ENCODE assay signal across 15 cellular contexts in the genomic region with DNA sequence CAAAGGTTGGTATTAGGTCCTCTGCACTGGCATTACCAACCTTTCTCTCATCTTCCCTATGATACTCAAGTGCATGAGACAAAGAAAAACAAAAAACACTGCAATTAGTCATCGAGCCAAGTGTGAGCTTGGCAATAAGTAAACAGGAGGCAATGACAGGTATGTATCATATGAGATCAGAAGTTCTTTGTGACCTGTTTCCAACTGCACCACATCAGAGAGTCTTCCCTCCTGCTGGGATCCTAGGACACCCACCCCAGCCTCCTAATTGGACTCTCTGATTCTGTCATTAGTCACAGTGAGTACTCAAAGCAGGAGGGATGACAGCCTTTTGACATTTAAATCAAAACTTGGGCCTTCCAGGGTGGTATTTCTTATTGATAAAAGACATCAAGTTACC. TPM values are rescaled to one million over a fixed set of nuclear protein-coding genes. Genes with fewer than 3 reads are reported as not detected.
DNase-seq lines count a peak whose midpoint lies in the region; ATAC-seq and FAIRE-seq lines count a peak whose summit lies in the region.
"Had no signal": no experiment of that assay in that cellular context is flagged by ENCODE, and none has a peak within 500 bp of the region (broad histone marks: within the 10 kb centered on the region; RNA-seq: fewer than 3 reads in every experiment).

No MANE protein-coding gene starts in this region.

- CTCF ChIA-PET in activated naive CD4-positive, alpha-beta T cell treated with anti-CD3 and anti-CD28 coated beads for 36 hours (lab: Charles Lee): interaction anchor here (1.0 to 1.6 kb wide), 2 partner anchors 17 to 63 kb away, joined by 6 to 7 read pairs; no protein-coding TSS in a partner anchor
- CTCF ChIA-PET in activated CD8-positive, alpha-beta T cell treated with anti-CD3 and anti-CD28 coated beads, Interleukin-2, amount 10 ng/mL, durations not matched to agents 7 days and 5 days (lab: Charles Lee): interaction anchor here (1.8 kb wide), 1 partner anchor 34 kb away, joined by 4 read pairs; no protein-coding TSS in a partner anchor

- peak overlapping the region; percentile 87 for H3K27ac Mint-ChIP-seq in activated naive CD4-positive, alpha-beta T cell treated with anti-CD3 and anti-CD28 coated beads for 36 hours
- no peak overlapping the region for H3K27ac Mint-ChIP-seq in activated CD8-positive, alpha-beta T cell treated with anti-CD3 and anti-CD28 coated beads, Interleukin-2, amount 10 ng/mL, durations not matched to agents 7 days and 5 days
- peak overlapping the region; percentile 43 to 75 for H3K27ac Mint-ChIP-seq in stimulated activated naive CD8-positive, alpha-beta T cell treated with anti-CD3 and anti-CD28 coated beads, Interleukin-15, amount 100 ng/mL, for 72 hours
- H3K27ac Mint-ChIP-seq: HFFc6, neural progenitor cell had no signal

- no peak overlapping the region for H3K4me3 Mint-ChIP-seq in activated naive CD4-positive, alpha-beta T cell treated with anti-CD3 and anti-CD28 coated beads for 36 hours
- H3K4me3 Mint-ChIP-seq in activated CD8-positive, alpha-beta T cell treated with anti-CD3 and anti-CD28 coated beads, Interleukin-2, amount 10 ng/mL, durations not matched to agents 7 days and 5 days: no peak overlapping the region
- H3K4me3 Mint-ChIP-seq in stimulated activated naive CD8-positive, alpha-beta T cell treated with anti-CD3 and anti-CD28 coated beads, Interleukin-15, amount 100 ng/mL, for 72 hours: peak overlapping the region; percentile 2 to 36
- H3K4me3 Mint-ChIP-seq: HFFc6, neural progenitor cell had no signal

- intact Hi-C loops in activated naive CD4-positive, alpha-beta T cell treated with anti-CD3 and anti-CD28 coated beads for 36 hours (cut with micrococcal nuclease): loop anchor here (1.0 kb wide), 5 partner anchors 9 to 106 kb away; a partner anchor contains a TSS

- no peaks in the 10 kb centered on the region for H3K27me3 Mint-ChIP-seq in activated naive CD4-positive, alpha-beta T cell treated with anti-CD3 and anti-CD28 coated beads for 36 hours (ENCODE audit: low read depth)
- no peaks in the 10 kb centered on the region for H3K27me3 Mint-ChIP-seq in activated CD8-positive, alpha-beta T cell treated with anti-CD3 and anti-CD28 coated beads, Interleukin-2, amount 10 ng/mL, durations not matched to agents 7 days and 5 days (ENCODE audit: low read depth)
- no peaks in the 10 kb centered on the region for H3K27me3 Mint-ChIP-seq in stimulated activated naive CD8-positive, alpha-beta T cell treated with anti-CD3 and anti-CD28 coated beads, Interleukin-15, amount 100 ng/mL, for 72 hours

- H3K4me1 Mint-ChIP-seq in activated naive CD4-positive, alpha-beta T cell treated with anti-CD3 and anti-CD28 coated beads for 36 hours (ENCODE audit: low read depth): peaks cover 46% of the 10 kb centered on the region
- peaks cover 40% of the 10 kb centered on the region for H3K4me1 Mint-ChIP-seq in activated CD8-positive, alpha-beta T cell treated with anti-CD3 and anti-CD28 coated beads, Interleukin-2, amount 10 ng/mL, durations not matched to agents 7 days and 5 days (ENCODE audit: low read depth)
- H3K4me1 Mint-ChIP-seq in stimulated activated naive CD8-positive, alpha-beta T cell treated with anti-CD3 and anti-CD28 coated beads, Interleukin-15, amount 100 ng/mL, for 72 hours: peaks cover 19% of the 10 kb centered on the region
- H3K4me1 Mint-ChIP-seq: neural progenitor cell had no signal

- no peak for ATAC-seq in activated CD8-positive, alpha-beta T cell treated with anti-CD3 and anti-CD28 coated beads, Interleukin-2, amount 10 ng/mL, durations not matched to agents 7 days and 5 days
- ATAC-seq in esophagus mucosa: peak; percentile 65
- peak; percentile 92 for ATAC-seq in stimulated activated naive CD8-positive, alpha-beta T cell treated with anti-CD3 and anti-CD28 coated beads, Interleukin-15, amount 100 ng/mL, for 72 hours
- ATAC-seq: right cardiac atrium had no signal

- peak; percentile 88 for DNase-seq in activated naive CD4-positive, alpha-beta T cell treated with anti-CD3 and anti-CD28 coated beads for 36 hours
- DNase-seq in activated naive CD4-positive, alpha-beta T cell (lab: John Stamatoyannopoulos, UW): no peak
- peak; percentile 18 for DNase-seq in activated CD8-positive, alpha-beta T cell treated with anti-CD3 and anti-CD28 coated beads, Interleukin-2, amount 10 ng/mL, durations not matched to agents 7 days and 5 days
- DNase-seq in stimulated activated naive CD8-positive, alpha-beta T cell treated with anti-CD3 and anti-CD28 coated beads, Interleukin-15, amount 100 ng/mL, for 72 hours: peak; percentile 48 to 76
- DNase-seq in urothelium cell line (ENCODE audit: low spot score) (no peak), DMS79 (lab: John Stamatoyannopoulos, UW) (no peak), NCI-H446 (lab: John Stamatoyannopoulos, UW) (no peak)
- DNase-seq: HFFc6, NCI-H1092, NCI-H774, Peyer's patch, right cardiac atrium, uterus had no signal

- POLR2A ChIA-PET in activated CD8-positive, alpha-beta T cell treated with anti-CD3 and anti-CD28 coated beads, Interleukin-2, amount 10 ng/mL, durations not matched to agents 7 days and 5 days (lab: Charles Lee): no interaction called here

- no peak for FAIRE-seq in urothelium cell line (lab: Jason Lieb, UNC)

- no peaks in the 10 kb centered on the region for H3K9me3 Mint-ChIP-seq in activated naive CD4-positive, alpha-beta T cell treated with anti-CD3 and anti-CD28 coated beads for 36 hours
- no peaks in the 10 kb centered on the region for H3K9me3 Mint-ChIP-seq in activated CD8-positive, alpha-beta T cell treated with anti-CD3 and anti-CD28 coated beads, Interleukin-2, amount 10 ng/mL, durations not matched to agents 7 days and 5 days (ENCODE audit: insufficient read depth)
- H3K9me3 Mint-ChIP-seq in stimulated activated naive CD8-positive, alpha-beta T cell treated with anti-CD3 and anti-CD28 coated beads, Interleukin-15, amount 100 ng/mL, for 72 hours: no peaks in the 10 kb centered on the region
- H3K9me3 Mint-ChIP-seq: HFFc6, neural progenitor cell had no signal

- peaks cover 49% of the 10 kb centered on the region for H3K36me3 Mint-ChIP-seq in activated naive CD4-positive, alpha-beta T cell treated with anti-CD3 and anti-CD28 coated beads for 36 hours (ENCODE audit: low read depth)
- H3K36me3 Mint-ChIP-seq in activated CD8-positive, alpha-beta T cell treated with anti-CD3 and anti-CD28 coated beads, Interleukin-2, amount 10 ng/mL, durations not matched to agents 7 days and 5 days (ENCODE audit: low read depth): peaks cover 71% of the 10 kb centered on the region
- H3K36me3 Mint-ChIP-seq: neural progenitor cell had no signal

RNA-seq across cellular contexts. Expression of a gene that starts 7.8 kb away (rescaled TPM):
- total RNA-seq in activated naive CD4-positive, alpha-beta T cell treated with anti-CD3 and anti-CD28 coated beads for 36 hours: 10 to 100 TPM; 67.5 to 71.4 TPM
- 100 to 1,000 TPM; 140 to 144 TPM for total RNA-seq in activated CD8-positive, alpha-beta T cell treated with anti-CD3 and anti-CD28 coated beads, Interleukin-2, amount 10 ng/mL, durations not matched to agents 7 days and 5 days
- 2.7 TPM for total RNA-seq in esophagus mucosa
- total RNA-seq: HFFc6 had no signal

RNA-seq across cellular contexts. Expression of a gene that starts 19.5 kb away (rescaled TPM):
- 10 to 100 TPM; 29.3 to 30.5 TPM for total RNA-seq in activated naive CD4-positive, alpha-beta T cell treated with anti-CD3 and anti-CD28 coated beads for 36 hours
- total RNA-seq in activated CD8-positive, alpha-beta T cell treated with anti-CD3 and anti-CD28 coated beads, Interleukin-2, amount 10 ng/mL, durations not matched to agents 7 days and 5 days: 10 to 100 TPM; 19.6 to 20.0 TPM
- 20.7 TPM for total RNA-seq in esophagus mucosa

RNA-seq across cellular contexts. Expression of a gene that starts 31.4 kb away (rescaled TPM):
- 10 to 100 TPM; 25.3 to 28.4 TPM for total RNA-seq in activated naive CD4-positive, alpha-beta T cell treated with anti-CD3 and anti-CD28 coated beads for 36 hours
- 10 to 100 TPM; 11.7 to 12.2 TPM for total RNA-seq in activated CD8-positive, alpha-beta T cell treated with anti-CD3 and anti-CD28 coated beads, Interleukin-2, amount 10 ng/mL, durations not matched to agents 7 days and 5 days
- total RNA-seq in esophagus mucosa: 457 TPM
- total RNA-seq: HFFc6 had no signal

RNA-seq across cellular contexts. Expression of a gene that starts 56.2 kb away (rescaled TPM):
- not detected for total RNA-seq in activated naive CD4-positive, alpha-beta T cell treated with anti-CD3 and anti-CD28 coated beads for 36 hours
- total RNA-seq in activated CD8-positive, alpha-beta T cell treated with anti-CD3 and anti-CD28 coated beads, Interleukin-2, amount 10 ng/mL, durations not matched to agents 7 days and 5 days: not detected
- total RNA-seq in esophagus mucosa: 0.32 TPM
- total RNA-seq: HFFc6 had no signal

Comparison
In these comparisons a context has a peak if more than half of its experiments do, and no peak if none do; other contexts are left out.
1. DNase-seq: peak in activated naive CD4-positive, alpha-beta T cell treated with anti-CD3 and anti-CD28 coated beads for 36 hours (single experiment), activated CD8-positive, alpha-beta T cell treated with anti-CD3 and anti-CD28 coated beads, Interleukin-2, amount 10 ng/mL, durations not matched to agents 7 days and 5 days (single experiment) and stimulated activated naive CD8-positive, alpha-beta T cell treated with anti-CD3 and anti-CD28 coated beads, Interleukin-15, amount 100 ng/mL, for 72 hours (2 of 2); none in activated naive CD4-positive, alpha-beta T cell (0 of 4), urothelium cell line (single experiment), DMS79 (single experiment) and NCI-H446 (0 of 2).
2. H3K4me3 Mint-ChIP-seq: peak in stimulated activated naive CD8-positive, alpha-beta T cell treated with anti-CD3 and anti-CD28 coated beads, Interleukin-15, amount 100 ng/mL, for 72 hours (2 of 2); none in activated naive CD4-positive, alpha-beta T cell treated with anti-CD3 and anti-CD28 coated beads for 36 hours (single experiment) and activated CD8-positive, alpha-beta T cell treated with anti-CD3 and anti-CD28 coated beads, Interleukin-2, amount 10 ng/mL, durations not matched to agents 7 days and 5 days (single experiment).
3. RNA of a gene that starts 7.8 kb away (total RNA-seq): 140 to 144 TPM in activated CD8-positive, alpha-beta T cell treated with anti-CD3 and anti-CD28 coated beads, Interleukin-2, amount 10 ng/mL, durations not matched to agents 7 days and 5 days and 67.5 to 71.4 TPM in activated naive CD4-positive, alpha-beta T cell treated with anti-CD3 and anti-CD28 coated beads for 36 hours; 2.7 TPM in esophagus mucosa (single experiment); every median in the first group is over 10 times any median in the second.
4. RNA of a gene that starts 31.4 kb away (total RNA-seq): 457 TPM in esophagus mucosa (single experiment); 25.3 to 28.4 TPM in activated naive CD4-positive, alpha-beta T cell treated with anti-CD3 and anti-CD28 coated beads for 36 hours and 11.7 to 12.2 TPM in activated CD8-positive, alpha-beta T cell treated with anti-CD3 and anti-CD28 coated beads, Interleukin-2, amount 10 ng/mL, durations not matched to agents 7 days and 5 days; every median in the first group is over 10 times any median in the second.